Comparison of ENCODE assay signal across 8 cellular contexts in genomic region chr14:61342486-61342885, GRCh38. TPM values are rescaled to one million over a fixed set of nuclear protein-coding genes. Genes with fewer than 3 reads are reported as not detected.
A peak's percentile ranks its signal among the peaks of the same experiment; 100 is the strongest.
DNase-seq lines count a peak whose midpoint lies in the region; TF ChIP-seq lines count a peak whose summit lies in the region.
"Had no signal": no experiment of that assay in that cellular context is flagged by ENCODE, and none has a peak within 500 bp of the region (broad histone marks: within the 10 kb centered on the region; RNA-seq: fewer than 3 reads in every experiment).

No MANE protein-coding gene starts in this region.

- no peak overlapping the region for H2AFZ ChIP-seq in parathyroid adenoma

- H3K27ac ChIP-seq in parathyroid adenoma (peak overlapping the region; percentile 18), thymus (ENCODE audit: low read depth) (peak overlapping the region; percentile 93)

- H3K9me3 Mint-ChIP-seq in activated T-helper 2 cell treated with anti-CD3 and anti-CD28 coated beads, Interferon-gamma antibody, Interleukin-2, Interleukin-4, amounts not matched to agents 10 μg/mL and 5 μg/mL and 100 μg/mL, durations not matched to agents 14 hours and 24 hours and 36 hours = no peaks in the 10 kb centered on the region
- H3K9me3 Mint-ChIP-seq in chondrocyte (ENCODE audit: low read depth) = no peaks in the 10 kb centered on the region

- intact Hi-C loops in activated T-helper 2 cell treated with anti-CD3 and anti-CD28 coated beads, Interferon-gamma antibody, Interleukin-2, Interleukin-4, amounts not matched to agents 10 μg/mL and 5 μg/mL and 100 μg/mL, durations not matched to agents 14 hours and 24 hours and 36 hours (cut with micrococcal nuclease) = loop anchor here (1.0 to 5.0 kb wide), 5 partner anchors 10 to 320 kb away; no protein-coding TSS in a partner anchor

- peak overlapping the region; percentile 97 for H3K27ac Mint-ChIP-seq in activated T-helper 2 cell treated with anti-CD3 and anti-CD28 coated beads, Interferon-gamma antibody, Interleukin-2, Interleukin-4, amounts not matched to agents 10 μg/mL and 5 μg/mL and 100 μg/mL, durations not matched to agents 14 hours and 24 hours and 36 hours
- no peak overlapping the region for H3K27ac Mint-ChIP-seq in chondrocyte (ENCODE audit: unreplicated experiment)

- H3K36me3 ChIP-seq in parathyroid adenoma (ENCODE audit: control insufficient read depth, insufficient read depth, low read length) (no peaks in the 10 kb centered on the region), thymus (ENCODE audit: control insufficient read depth, insufficient read depth) (no peaks in the 10 kb centered on the region)

- peak overlapping the region; percentile 70 for H3K4me3 Mint-ChIP-seq in activated T-helper 2 cell treated with anti-CD3 and anti-CD28 coated beads, Interferon-gamma antibody, Interleukin-2, Interleukin-4, amounts not matched to agents 10 μg/mL and 5 μg/mL and 100 μg/mL, durations not matched to agents 14 hours and 24 hours and 36 hours (ENCODE audit: low read depth)
- H3K4me3 Mint-ChIP-seq in chondrocyte (ENCODE audit: unreplicated experiment) = no peak overlapping the region

- no peaks in the 10 kb centered on the region for H3K9me3 ChIP-seq in parathyroid adenoma (ENCODE audit: control insufficient read depth, low read length)
- no peaks in the 10 kb centered on the region for H3K9me3 ChIP-seq in thymus (ENCODE audit: control insufficient read depth)

- H3K27me3 Mint-ChIP-seq in activated T-helper 2 cell treated with anti-CD3 and anti-CD28 coated beads, Interferon-gamma antibody, Interleukin-2, Interleukin-4, amounts not matched to agents 10 μg/mL and 5 μg/mL and 100 μg/mL, durations not matched to agents 14 hours and 24 hours and 36 hours (ENCODE audit: low read depth) = no peaks in the 10 kb centered on the region
- H3K27me3 Mint-ChIP-seq in chondrocyte (ENCODE audit: low read depth) = no peaks in the 10 kb centered on the region

- peaks cover 82% of the 10 kb centered on the region for H3K4me1 Mint-ChIP-seq in activated T-helper 2 cell treated with anti-CD3 and anti-CD28 coated beads, Interferon-gamma antibody, Interleukin-2, Interleukin-4, amounts not matched to agents 10 μg/mL and 5 μg/mL and 100 μg/mL, durations not matched to agents 14 hours and 24 hours and 36 hours (ENCODE audit: low read depth)
- peaks cover 7% of the 10 kb centered on the region for H3K4me1 Mint-ChIP-seq in chondrocyte (ENCODE audit: low read depth)

- DNase-seq in T-helper 2 cell = peak; percentile 29 to 95 (median 71)
- peak; percentile 83 for DNase-seq in activated T-helper 2 cell treated with anti-CD3 and anti-CD28 coated beads, Interferon-gamma antibody, Interleukin-2, Interleukin-4, amounts not matched to agents 10 μg/mL and 5 μg/mL and 100 μg/mL, durations not matched to agents 14 hours and 24 hours and 36 hours (ENCODE audit: low spot score)
- DNase-seq in chondrocyte (ENCODE audit: low spot score) = no peak
- DNase-seq in NCI-H1092 (lab: John Stamatoyannopoulos, UW) = no peak
- DNase-seq in NCI-H345 treated with DMSO at 0.1 percent for 48 hours (lab: John Stamatoyannopoulos, UW; ENCODE audit: unreplicated experiment) = no peak

- H3K27me3 ChIP-seq in parathyroid adenoma (ENCODE audit: control insufficient read depth, insufficient read depth, low read length) = no peaks in the 10 kb centered on the region
- no peaks in the 10 kb centered on the region for H3K27me3 ChIP-seq in thymus (ENCODE audit: control insufficient read depth, insufficient read depth)

- H3K9ac ChIP-seq in parathyroid adenoma = no peak overlapping the region

- no peak overlapping the region for H3K4me2 ChIP-seq in parathyroid adenoma (ENCODE audit: low read length)
- H3K4me2 ChIP-seq: smooth muscle cell had no signal

- H3K4me3 ChIP-seq in parathyroid adenoma (ENCODE audit: low read depth, low read length) = no peak overlapping the region
- peak overlapping the region; percentile 25 for H3K4me3 ChIP-seq in thymus (ENCODE audit: low read length)
- H3K4me3 ChIP-seq: smooth muscle cell had no signal

- H3K4me1 ChIP-seq in parathyroid adenoma (peaks cover 8% of the 10 kb centered on the region), thymus (ENCODE audit: control insufficient read depth, insufficient read depth, low read length) (peaks cover 59% of the 10 kb centered on the region)

- no peak for TF ChIP-seq CTCF in parathyroid adenoma (IDR thresholded peaks at IDR 0.05)
- no peak for TF ChIP-seq CTCF in chondrocyte (IDR thresholded peaks at IDR 0.05)

- WGBS in thymus = 38% methylated on average over 5 of the region's 5 CpGs

- H3K79me2 ChIP-seq in parathyroid adenoma = no peaks in the 10 kb centered on the region

- H3K36me3 Mint-ChIP-seq in activated T-helper 2 cell treated with anti-CD3 and anti-CD28 coated beads, Interferon-gamma antibody, Interleukin-2, Interleukin-4, amounts not matched to agents 10 μg/mL and 5 μg/mL and 100 μg/mL, durations not matched to agents 14 hours and 24 hours and 36 hours (ENCODE audit: low read depth) = peaks cover 27% of the 10 kb centered on the region
- H3K36me3 Mint-ChIP-seq in chondrocyte (ENCODE audit: low read depth) = no peaks in the 10 kb centered on the region

RNA-seq across cellular contexts. Expression of gene PRKCH, which starts 21.1 kb away (rescaled TPM):
- 101 and 102 TPM in 2 replicates for total RNA-seq in activated T-helper 2 cell treated with anti-CD3 and anti-CD28 coated beads, Interferon-gamma antibody, Interleukin-2, Interleukin-4, amounts not matched to agents 10 μg/mL and 5 μg/mL and 100 μg/mL, durations not matched to agents 14 hours and 24 hours and 36 hours
- 73.5 TPM for polyA plus RNA-seq in thymus
- total RNA-seq in chondrocyte = 9.7 to 13.4 TPM (median 10.6 TPM) in 3 replicates

Comparison
In these comparisons a context has a peak if more than half of its experiments do, and no peak if none do; other contexts are left out.
1. DNase-seq: peak in T-helper 2 cell (5 of 5) and activated T-helper 2 cell treated with anti-CD3 and anti-CD28 coated beads, Interferon-gamma antibody, Interleukin-2, Interleukin-4, amounts not matched to agents 10 μg/mL and 5 μg/mL and 100 μg/mL, durations not matched to agents 14 hours and 24 hours and 36 hours (single experiment); none in chondrocyte (single experiment), NCI-H1092 (single experiment) and NCI-H345 treated with DMSO at 0.1 percent for 48 hours (single experiment).